8 cellular contexts compared by ENCODE assay signal in the genomic region with DNA sequence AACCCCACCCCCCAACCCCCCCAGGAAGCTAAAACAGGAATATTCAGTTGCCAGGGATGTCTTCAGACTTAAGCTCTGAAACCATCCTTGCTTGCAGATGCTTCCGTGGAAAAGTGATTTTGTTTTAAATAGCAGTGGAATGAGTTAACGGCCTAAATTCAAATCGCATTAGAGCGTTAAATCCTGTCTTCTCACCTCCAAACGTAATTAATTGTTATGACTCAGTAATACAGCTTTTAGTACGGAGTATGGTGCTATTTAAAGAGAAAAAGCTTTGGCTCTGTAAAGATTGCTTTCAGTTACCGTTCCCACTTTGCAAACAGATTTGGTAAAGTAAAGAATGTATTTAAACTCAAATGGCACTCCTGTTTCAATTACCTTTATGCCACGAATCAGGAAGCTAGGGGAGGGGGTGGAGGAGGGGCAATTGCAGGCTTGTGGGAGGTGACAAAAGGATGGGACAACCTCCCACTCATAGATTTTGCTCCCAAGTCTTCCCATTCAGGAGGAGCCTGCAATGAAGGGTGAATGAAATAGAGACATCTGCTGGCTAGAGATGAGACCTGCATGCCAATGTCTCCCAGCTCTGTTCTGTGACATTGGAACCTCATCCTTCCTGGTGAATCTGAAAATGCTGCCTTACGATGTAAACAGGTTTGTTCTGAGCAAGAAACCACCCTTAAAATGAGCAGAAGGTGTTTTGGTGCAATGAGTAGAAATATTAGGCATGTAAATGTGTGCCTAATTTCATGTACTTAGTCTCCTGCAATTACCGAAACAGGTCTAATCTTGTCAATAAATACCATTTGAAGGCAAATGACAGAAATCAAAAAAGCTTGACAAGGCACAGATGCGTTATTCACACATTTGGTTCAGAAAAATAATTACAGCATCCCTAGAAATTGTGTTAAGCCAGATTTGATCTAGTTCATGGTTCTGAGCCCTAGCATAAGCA. TPM values are rescaled to one million over a fixed set of nuclear protein-coding genes. Genes with fewer than 3 reads are reported as not detected.
DNase-seq lines count a peak whose midpoint lies in the region; ATAC-seq, FAIRE-seq and TF ChIP-seq lines count a peak whose summit lies in the region.

No MANE protein-coding gene starts in this region.

- no peak for TF ChIP-seq EP300 in HepG2 (IDR thresholded peaks at IDR 0.05; ENCODE audit: low read depth in 2 of 2, low read length in 2 of 2)
- no peak for TF ChIP-seq EP300 in HepG2 (CRISPR knock-in tag; IDR thresholded peaks at IDR 0.05; ENCODE audit: borderline replicate concordance)

- no peak overlapping the region for H2AFZ ChIP-seq in HepG2 (ENCODE audit: low read length)

- H3K4me1 Mint-ChIP-seq in type B pancreatic cell (ENCODE audit: unreplicated experiment), result peaks cover 6% of the 10 kb centered on the region
- H3K4me1 Mint-ChIP-seq in stimulated activated naive CD8-positive, alpha-beta T cell treated with anti-CD3 and anti-CD28 coated beads, Interleukin-15, amount 100 ng/mL, for 72 hours, result no peaks in the 10 kb centered on the region

- DNase-seq in DMS 273 (lab: John Stamatoyannopoulos, UW; ENCODE audit: unreplicated experiment) (peak; percentile 75), GM20000 (ENCODE audit: low spot score) (peak; percentile 62), NT2/D1 (ENCODE audit: low read depth, low spot score) (peak; percentile 75), dorsolateral prefrontal cortex (peak in 4 of 10 donors; percentile 25 to 59 (median 42)), HepG2 (ENCODE audit: low spot score) (peak; percentile 65), type B pancreatic cell (ENCODE audit: extremely low spot score, unreplicated experiment) (no peak)
- no peak for DNase-seq in stimulated activated naive CD8-positive, alpha-beta T cell treated with anti-CD3 and anti-CD28 coated beads, Interleukin-15, amount 100 ng/mL, for 72 hours

- ATAC-seq in HepG2, result peak; percentile 95
- no peak for ATAC-seq in stimulated activated naive CD8-positive, alpha-beta T cell treated with anti-CD3 and anti-CD28 coated beads, Interleukin-15, amount 100 ng/mL, for 72 hours

- WGBS in HepG2 (ENCODE audit: low lambda C conversion rate), result 8% methylated on average over 11 of the region's 11 CpGs

- H3K4me2 ChIP-seq in HepG2 (ENCODE audit: low read depth, low read length), result 0 out of 2 replicates have a peak overlapping the region, but pooled peaks have one; percentile 14

- H3K9me3 Mint-ChIP-seq in type B pancreatic cell, result no peaks in the 10 kb centered on the region
- no peaks in the 10 kb centered on the region for H3K9me3 Mint-ChIP-seq in stimulated activated naive CD8-positive, alpha-beta T cell treated with anti-CD3 and anti-CD28 coated beads, Interleukin-15, amount 100 ng/mL, for 72 hours

- H3K9me3 ChIP-seq in HUES6 (ENCODE audit: control insufficient read depth, insufficient read depth, low read depth, low read length), result no peaks in the 10 kb centered on the region
- H3K9me3 ChIP-seq in NT2/D1 (ENCODE audit: insufficient read depth, low read length), result no peaks in the 10 kb centered on the region
- H3K9me3 ChIP-seq in HepG2 (ENCODE audit: low read length), result no peaks in the 10 kb centered on the region

- H3K36me3 ChIP-seq in HUES6 (ENCODE audit: control insufficient read depth, insufficient read depth, low read length) (no peaks in the 10 kb centered on the region), NT2/D1 (ENCODE audit: insufficient read depth, insufficient read length, low read length) (no peaks in the 10 kb centered on the region), HepG2 (replicated peaks in 1 of 2; ENCODE audit: control insufficient read depth in 1 of 2, insufficient read depth in 2 of 2, low read length in 2 of 2) (no peaks in the 10 kb centered on the region)

- peak; percentile 99 for FAIRE-seq in HepG2 (lab: Jason Lieb, UNC)

- H3K4me3 ChIP-seq in HUES6 (ENCODE audit: low read depth, low read length) (peak overlapping the region; percentile 38), NT2/D1 (ENCODE audit: insufficient read length, low read depth) (no peak overlapping the region), dorsolateral prefrontal cortex (peak overlapping the region; percentile 3 to 60 (median 40)), HepG2 (replicated peaks in 1 of 3; ENCODE audit: insufficient read depth in 1 of 3, low read depth in 2 of 3, low read length in 3 of 3) (no peak overlapping the region)

- no peak overlapping the region for H3K9ac ChIP-seq in HUES6 (ENCODE audit: low read length)
- no peak overlapping the region for H3K9ac ChIP-seq in NT2/D1 (ENCODE audit: insufficient read length, low read depth)
- no peak overlapping the region for H3K9ac ChIP-seq in HepG2 (ENCODE audit: insufficient read depth, low read depth, low read length)

- H3K4me3 Mint-ChIP-seq in type B pancreatic cell, result peak overlapping the region; percentile 78
- no peak overlapping the region for H3K4me3 Mint-ChIP-seq in stimulated activated naive CD8-positive, alpha-beta T cell treated with anti-CD3 and anti-CD28 coated beads, Interleukin-15, amount 100 ng/mL, for 72 hours

- POLR2A ChIA-PET in HepG2 (lab: Yijun Ruan, JAX), result interaction anchor here (0.6 kb wide), 1 partner anchor 133 kb away, joined by 5 read pairs; no protein-coding TSS in a partner anchor

- peak; percentile 75 for TF ChIP-seq RAD21 in HepG2 (CRISPR knock-in tag; IDR thresholded peaks at IDR 0.05)

- H3K27ac ChIP-seq in HUES6 (ENCODE audit: low read depth, low read length), result no peak overlapping the region
- H3K27ac ChIP-seq in dorsolateral prefrontal cortex, result peak overlapping the region in 4 of 59 donors; percentile 26 to 39 (median 36)
- H3K27ac ChIP-seq in HepG2 (ENCODE audit: extremely low read length, insufficient read depth, low read length), result no peak overlapping the region

- H3K4me1 ChIP-seq in HUES6 (ENCODE audit: control insufficient read depth, insufficient read depth, low read length) (peaks cover 13% of the 10 kb centered on the region), NT2/D1 (ENCODE audit: insufficient read depth, insufficient read length) (peaks cover 3% of the 10 kb centered on the region), HepG2 (ENCODE audit: insufficient read depth, low read length) (no peaks in the 10 kb centered on the region)

- in situ Hi-C loops in HepG2 (cut with HindIII; ENCODE audit: extremely low pct_ligation_motif_present, low pct_unique_long_range_greater_than_20kb), result no loop called here

- TF ChIP-seq CTCF in GM20000 (IDR thresholded peaks at IDR 0.05; ENCODE audit: extremely low read depth, missing control alignments) (peak; percentile 54), dorsolateral prefrontal cortex (IDR thresholded peaks at IDR 0.05 in 54 of 56, conservative IDR thresholded peaks at IDR 0.05 in 2 of 56; ENCODE audit: low read depth in 1 of 56, partially characterized antibody in 56 of 56) (peak; percentile 55 to 90 (median 80)), HepG2 (CRISPR knock-in tag; IDR thresholded peaks at IDR 0.05) (peak; percentile 89), type B pancreatic cell (conservative IDR thresholded peaks at IDR 0.05) (peak; percentile 86)

- H3K27me3 ChIP-seq in HUES6 (ENCODE audit: control insufficient read depth, insufficient read depth, low read length) (peaks cover 37% of the 10 kb centered on the region), NT2/D1 (ENCODE audit: insufficient read depth, insufficient read length) (peaks cover 38% of the 10 kb centered on the region), dorsolateral prefrontal cortex (no peaks in the 10 kb centered on the region), HepG2 (ENCODE audit: control insufficient read depth in 1 of 2, insufficient read depth in 2 of 2, low read length in 2 of 2) (peaks cover 0 to 26% of the 10 kb centered on the region in 2 experiments; a peak in 2 of 5 replicates)

- no TSS peak for BruUV-seq in HepG2 (replicated peaks; lab: Mats Ljungman, UMichigan)

- CTCF ChIA-PET in HepG2 (lab: Yijun Ruan, JAX; ENCODE audit: low intra/inter-chr PET ratio, low total read pairs), result interaction anchor here (1.0 to 2.2 kb wide), 2 partner anchors 141 to 1383 kb away, joined by 3 to 16 read pairs; no protein-coding TSS in a partner anchor

- peaks cover 51% of the 10 kb centered on the region for H3K27me3 Mint-ChIP-seq in type B pancreatic cell
- peaks cover 25% of the 10 kb centered on the region for H3K27me3 Mint-ChIP-seq in stimulated activated naive CD8-positive, alpha-beta T cell treated with anti-CD3 and anti-CD28 coated beads, Interleukin-15, amount 100 ng/mL, for 72 hours

- H3K36me3 Mint-ChIP-seq in type B pancreatic cell, result no peaks in the 10 kb centered on the region

- peak overlapping the region; percentile 58 for H3K27ac Mint-ChIP-seq in type B pancreatic cell
- H3K27ac Mint-ChIP-seq in stimulated activated naive CD8-positive, alpha-beta T cell treated with anti-CD3 and anti-CD28 coated beads, Interleukin-15, amount 100 ng/mL, for 72 hours, result no peak overlapping the region

- no peaks in the 10 kb centered on the region for H4K20me1 ChIP-seq in HepG2 (ENCODE audit: insufficient read depth, low read length)

- no peaks in the 10 kb centered on the region for H3K79me2 ChIP-seq in HepG2 (ENCODE audit: insufficient read depth, low read length)

- intact Hi-C loops in dorsolateral prefrontal cortex (cut with DNase I), result loop anchor here (5.0 to 10.0 kb wide), 5 partner anchors 139 to 441 kb away; partner anchors contain the start of gene DNER (in 2 of the 2)
- intact Hi-C loops in HepG2 (cut with micrococcal nuclease; ENCODE audit: unreplicated experiment), result loop anchor here (1.0 to 2.0 kb wide), 5 partner anchors 113 to 1334 kb away; no protein-coding TSS in a partner anchor

- no peak for TF ChIP-seq POLR2A in HepG2 (IDR thresholded peaks at IDR 0.05; ENCODE audit: insufficient read depth in 1 of 2, low read depth in 2 of 2, low read length in 2 of 2)

RNA-seq across cellular contexts. Expression of gene PID1, which starts 2.6 kb away (rescaled TPM):
- total RNA-seq in dorsolateral prefrontal cortex (10 to 100 TPM; 11.0 to 55.1 (median 34.3) TPM), HepG2 (2016; rRNA removed; fragmentation: Illumina TruSeq; extraction: Trizol) (0.18 TPM in 2 replicates), type B pancreatic cell (ENCODE audit: low replicate concordance) (0.79 and 0.92 TPM in 2 replicates)
- total RNA-seq in HepG2 (2016; cell fraction: cytosol; rRNA removed; fragmentation: Illumina TruSeq; extraction: Trizol; ENCODE audit: low read depth), result 0.18 TPM in 1 of 2 replicates, not detected in the other
- total RNA-seq in HepG2 (2016; cell fraction: insoluble cytoplasmic fraction; rRNA removed; fragmentation: Illumina TruSeq; extraction: Trizol), result 0.19 and 0.22 TPM in 2 replicates
- total RNA-seq in HepG2 (2016; cell fraction: membrane; rRNA removed; fragmentation: Illumina TruSeq; extraction: Trizol), result 0.19 and 0.38 TPM in 2 replicates
- total RNA-seq in HepG2 (2016; cell fraction: nucleus; rRNA removed; fragmentation: Illumina TruSeq; extraction: Trizol), result not detected in 2 replicates
- polyA plus RNA-seq in HepG2 (2011; rRNA removed), result 0.08 and 0.15 TPM in 2 replicates
- 0.07 and 0.21 TPM in 2 replicates for polyA plus RNA-seq in HepG2 (2011; cell fraction: cytosol; rRNA removed)
- polyA plus RNA-seq in HepG2 (2011; cell fraction: nucleus; rRNA removed), result 0.37 TPM in 1 of 2 replicates, not detected in the other
- 0.20 and 0.21 TPM in 2 replicates for polyA plus RNA-seq in HepG2 (2012)
- polyA plus RNA-seq in HepG2 (2016; cell fraction: cytosol; fragmentation: Illumina TruSeq; extraction: Trizol; ENCODE audit: low read depth), result 0.18 and 0.26 TPM in 2 replicates
- polyA plus RNA-seq in HepG2 (2016; cell fraction: insoluble cytoplasmic fraction; fragmentation: Illumina TruSeq; extraction: Trizol; ENCODE audit: low read depth), result 0.23 TPM in 2 replicates
- polyA plus RNA-seq in HepG2 (2016; cell fraction: membrane; fragmentation: Illumina TruSeq; extraction: Trizol; ENCODE audit: low read depth), result 0.17 and 0.21 TPM in 2 replicates
- polyA plus RNA-seq in HepG2 (2016; cell fraction: nucleus; fragmentation: Illumina TruSeq; extraction: Trizol; ENCODE audit: insufficient read depth, low read depth), result 0.25 TPM in 1 of 2 replicates, not detected in the other
- not detected in 2 replicates for polyA minus RNA-seq in HepG2 (2011; rRNA and poly(A)+ RNA removed; ENCODE audit: low replicate concordance)
- not detected in 2 replicates for polyA minus RNA-seq in HepG2 (2011; cell fraction: cytosol; rRNA and poly(A)+ RNA removed)
- not detected in 2 replicates for polyA minus RNA-seq in HepG2 (2011; cell fraction: nucleus; rRNA and poly(A)+ RNA removed)

Comparison
In these comparisons a context has a peak if more than half of its experiments do, and no peak if none do; other contexts are left out.
1. DNase-seq: peak in DMS 273 (single experiment), GM20000 (single experiment), NT2/D1 (single experiment) and HepG2 (single experiment); none in type B pancreatic cell (single experiment) and stimulated activated naive CD8-positive, alpha-beta T cell treated with anti-CD3 and anti-CD28 coated beads, Interleukin-15, amount 100 ng/mL, for 72 hours (0 of 2).
2. H3K4me3 ChIP-seq: peak in HUES6 (single experiment) and dorsolateral prefrontal cortex (59 of 59); none in NT2/D1 (single experiment) and HepG2 (0 of 3).
3. Peak in every context shown above with its lines, with median percentiles within 50 percentile points of each other: CTCF ChIP-seq.